8 cellular contexts compared by ENCODE assay signal in the genomic region with DNA sequence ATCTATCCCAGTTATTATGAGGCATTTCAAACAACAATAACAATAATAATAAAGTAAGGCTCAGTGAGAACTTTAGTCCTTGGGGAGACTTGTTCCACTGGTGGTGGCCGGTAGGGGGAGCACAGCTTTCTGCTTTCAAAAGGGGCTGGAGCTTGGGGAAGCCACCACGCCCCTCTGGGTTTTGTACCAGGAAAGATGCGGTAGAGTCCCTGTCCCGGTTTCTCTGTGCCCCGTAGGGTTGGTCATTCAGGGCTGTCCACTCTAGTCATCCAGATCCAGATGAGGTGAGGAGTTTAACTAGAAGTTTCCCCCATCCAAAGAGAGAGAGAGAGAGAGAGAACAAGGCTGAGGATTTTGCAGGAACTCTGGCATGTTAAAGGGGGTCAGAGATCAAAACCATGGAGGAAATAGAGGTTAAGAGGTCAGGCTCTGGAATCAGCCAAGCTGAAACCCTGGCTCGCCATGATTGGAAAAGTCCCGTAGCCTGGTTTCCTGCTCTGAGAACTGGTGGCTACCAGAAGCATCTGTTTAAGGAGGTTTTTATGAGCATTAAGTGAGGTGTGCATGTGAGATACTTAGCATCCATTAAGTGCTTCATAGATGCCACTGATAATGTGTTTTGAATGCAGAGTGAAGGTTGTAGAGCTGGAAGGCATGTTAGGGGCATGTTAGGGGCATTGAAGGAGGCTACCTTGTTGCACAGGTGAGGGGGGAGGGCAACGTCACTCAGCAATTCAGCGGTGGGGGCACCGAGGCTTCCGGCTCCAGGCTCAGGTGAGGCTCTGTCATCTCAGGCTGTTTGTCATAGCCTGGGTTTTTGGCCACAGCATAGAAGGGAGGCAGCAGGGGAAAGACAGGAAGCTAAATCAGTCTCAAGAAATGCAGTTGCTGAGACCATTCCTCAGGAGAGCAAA.
A peak's percentile ranks its signal among the peaks of the same experiment; 100 is the strongest.
DNase-seq lines count a peak whose midpoint lies in the region; ATAC-seq, FAIRE-seq and TF ChIP-seq lines count a peak whose summit lies in the region.

No MANE protein-coding gene starts in this region.

- H3K27me3 Mint-ChIP-seq in type B pancreatic cell, result peaks cover 33% of the 10 kb centered on the region

- H3K9me3 ChIP-seq in BLaER1 (no peaks in the 10 kb centered on the region), liver (ENCODE audit: control insufficient read depth in 4 of 4, low read length in 3 of 4) (no peaks in the 10 kb centered on the region)

- H3K36me3 ChIP-seq in BLaER1, result no peaks in the 10 kb centered on the region
- H3K36me3 ChIP-seq in liver (ENCODE audit: control insufficient read depth in 4 of 4, insufficient read depth in 3 of 4, low read depth in 1 of 4, low read length in 3 of 4), result no peaks in the 10 kb centered on the region

- peak in 1 of 2 donors; percentile 36 for TF ChIP-seq RAD21 in liver (IDR thresholded peaks at IDR 0.05)

- no peak for FAIRE-seq in RCC 7860 (lab: Jason Lieb, UNC)

- H3K9ac ChIP-seq in BLaER1, result no peak overlapping the region
- no peak overlapping the region for H3K9ac ChIP-seq in liver (ENCODE audit: low read depth in 1 of 2, low read length in 2 of 2)

- H3K4me3 ChIP-seq in BLaER1, result no peak overlapping the region
- H3K4me3 ChIP-seq in liver (ENCODE audit: low read depth in 1 of 3, low read length in 3 of 3), result no peak overlapping the region

- WGBS in liver, result 31% methylated on average over 11 of the region's 11 CpGs

- no peaks in the 10 kb centered on the region for H3K9me3 Mint-ChIP-seq in type B pancreatic cell

- TF ChIP-seq CTCF in liver (IDR thresholded peaks at IDR 0.05; ENCODE audit: low read depth, low read length, missing input control) (peak; percentile 45), type B pancreatic cell (conservative IDR thresholded peaks at IDR 0.05) (peak; percentile 87)

- H3K4me1 Mint-ChIP-seq in type B pancreatic cell (ENCODE audit: unreplicated experiment), result peaks cover 14% of the 10 kb centered on the region

- no peaks in the 10 kb centered on the region for H3K36me3 Mint-ChIP-seq in type B pancreatic cell

- no peak overlapping the region for H3K27ac ChIP-seq in BLaER1
- no peak overlapping the region for H3K27ac ChIP-seq in liver (ENCODE audit: low read depth in 1 of 2, low read length in 2 of 2)

- peak; percentile 21 for DNase-seq in RCC 7860 (ENCODE audit: low spot score)
- peak; percentile 32 for DNase-seq in astrocyte of the hippocampus (ENCODE audit: low read depth, low spot score)
- no peak for DNase-seq in type B pancreatic cell (ENCODE audit: extremely low spot score, unreplicated experiment)
- no peak for DNase-seq in NCI-H774 (lab: John Stamatoyannopoulos, UW)

- H4K20me1 ChIP-seq in BLaER1, result peaks cover 15% of the 10 kb centered on the region; the same call in 1 of the 2 replicates

- H3K4me1 ChIP-seq in BLaER1, result peaks cover 18% of the 10 kb centered on the region
- no peaks in the 10 kb centered on the region for H3K4me1 ChIP-seq in liver (ENCODE audit: control insufficient read depth in 4 of 4, insufficient read depth in 4 of 4, low read length in 3 of 4)

- no peak overlapping the region for H3K4me3 Mint-ChIP-seq in type B pancreatic cell

- ATAC-seq in GM18861 (IDR thresholded peaks at IDR 0.05; ENCODE audit: unreplicated experiment) (peak; percentile 82), HG03060 (IDR thresholded peaks at IDR 0.05; ENCODE audit: low read depth, unreplicated experiment) (peak; percentile 56)

- H3K27me3 ChIP-seq in BLaER1 (peaks cover 23% of the 10 kb centered on the region; the same call in 1 of the 2 replicates), liver (ENCODE audit: control insufficient read depth in 4 of 4, insufficient read depth in 4 of 4, low read length in 3 of 4) (peaks cover 0 to 2% (median 0%) of the 10 kb centered on the region in 4 donors)

- H3K27ac Mint-ChIP-seq in type B pancreatic cell, result no peak overlapping the region

- H3K4me2 ChIP-seq in BLaER1, result peak overlapping the region; percentile 50

TF ChIP-seq in liver, 16 proteins besides CTCF, POLR2A, EP300 and RAD21:
- TF ChIP-seq, protein P1, sequence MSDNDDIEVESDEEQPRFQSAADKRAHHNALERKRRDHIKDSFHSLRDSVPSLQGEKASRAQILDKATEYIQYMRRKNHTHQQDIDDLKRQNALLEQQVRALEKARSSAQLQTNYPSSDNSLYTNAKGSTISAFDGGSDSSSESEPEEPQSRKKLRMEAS (IDR thresholded peaks at IDR 0.05), result no peak
- peak; percentile 35 for TF ChIP-seq NR2F2 (IDR thresholded peaks at IDR 0.05)
- no peak for TF ChIP-seq HNF4G (IDR thresholded peaks at IDR 0.05)

Comparison
In these comparisons a context has a peak if more than half of its experiments do, and no peak if none do; other contexts are left out.
1. DNase-seq: peak in RCC 7860 (single experiment) and astrocyte of the hippocampus (single experiment); none in type B pancreatic cell (single experiment) and NCI-H774 (single experiment).